Comparison of ENCODE assay signal across 19 cellular contexts in the genomic region with DNA sequence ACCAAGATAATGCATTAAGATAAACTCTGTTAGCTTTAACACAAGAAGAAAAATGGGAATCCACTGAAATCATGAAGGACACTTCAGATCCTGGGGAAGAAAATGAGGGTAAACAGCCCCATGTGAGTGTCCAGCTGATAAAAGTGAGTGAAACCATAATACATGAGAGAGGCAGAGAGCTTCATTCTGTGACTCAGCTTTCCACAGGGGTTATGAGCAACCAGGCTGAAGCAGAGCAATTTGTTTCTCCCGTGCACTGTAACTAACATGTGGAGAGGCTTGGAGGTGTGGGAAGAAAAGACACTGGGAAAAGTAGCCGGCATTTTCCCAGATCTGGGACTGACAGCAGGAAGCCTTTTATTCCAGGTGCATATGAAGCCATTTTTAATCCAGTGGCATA.
A peak's percentile ranks its signal among the peaks of the same experiment; 100 is the strongest.
DNase-seq lines count a peak whose midpoint lies in the region; ATAC-seq, FAIRE-seq and TF ChIP-seq lines count a peak whose summit lies in the region.
"Had no signal": no experiment of that assay in that cellular context is flagged by ENCODE, and none has a peak within 500 bp of the region (broad histone marks: within the 10 kb centered on the region; RNA-seq: fewer than 3 reads in every experiment).

No MANE protein-coding gene starts in this region.

- H3K27ac ChIP-seq in cardiac muscle cell (peak overlapping the region; percentile 67), mesodermal cell (ENCODE audit: low read depth, low read length, severe bottlenecking) (peak overlapping the region; percentile 32)

- no peaks in the 10 kb centered on the region for H3K27me3 Mint-ChIP-seq in activated CD4-positive, alpha-beta memory T cell treated with anti-CD3 and anti-CD28 coated beads for 36 hours

- no peaks in the 10 kb centered on the region for H3K36me3 ChIP-seq in cardiac muscle cell
- no peaks in the 10 kb centered on the region for H3K36me3 ChIP-seq in bronchial epithelial cell (ENCODE audit: control insufficient read depth, insufficient read depth, low read length)
- H3K36me3 ChIP-seq in mesodermal cell (ENCODE audit: control insufficient read depth, insufficient read depth, low read length) = no peaks in the 10 kb centered on the region
- no peaks in the 10 kb centered on the region for H3K36me3 ChIP-seq in HAP-1 (replicated peaks)

- H3K27ac Mint-ChIP-seq in activated CD4-positive, alpha-beta memory T cell treated with anti-CD3 and anti-CD28 coated beads for 36 hours = no peak overlapping the region

- no peak overlapping the region for H3K4me3 Mint-ChIP-seq in activated CD4-positive, alpha-beta memory T cell treated with anti-CD3 and anti-CD28 coated beads for 36 hours

- no peaks in the 10 kb centered on the region for H3K36me3 Mint-ChIP-seq in activated CD4-positive, alpha-beta memory T cell treated with anti-CD3 and anti-CD28 coated beads for 36 hours

- H3K4me1 Mint-ChIP-seq in activated CD4-positive, alpha-beta memory T cell treated with anti-CD3 and anti-CD28 coated beads for 36 hours (ENCODE audit: low read depth) = no peaks in the 10 kb centered on the region

- POLR2A ChIA-PET in activated CD4-positive, alpha-beta memory T cell treated with anti-CD3 and anti-CD28 coated beads for 36 hours (lab: Charles Lee) = no interaction called here

- no peaks in the 10 kb centered on the region for H3K27me3 ChIP-seq in cardiac muscle cell
- H3K27me3 ChIP-seq in bronchial epithelial cell (ENCODE audit: control insufficient read depth, insufficient read depth, low read length) = no peaks in the 10 kb centered on the region
- H3K27me3 ChIP-seq in HAP-1 (ENCODE audit: low read depth) = no peaks in the 10 kb centered on the region

- H3K9me3 ChIP-seq in cardiac muscle cell (ENCODE audit: low read depth) = no peaks in the 10 kb centered on the region
- no peaks in the 10 kb centered on the region for H3K9me3 ChIP-seq in mesodermal cell (ENCODE audit: control insufficient read depth, low read length)
- no peaks in the 10 kb centered on the region for H3K9me3 ChIP-seq in HAP-1

- ATAC-seq in Right ventricle myocardium superior (ENCODE audit: poor library complexity) = no peak
- ATAC-seq: HepG2 had no signal

- no peak overlapping the region for H3K4me3 ChIP-seq in cardiac muscle cell
- H3K4me3 ChIP-seq in bronchial epithelial cell (ENCODE audit: low read depth, low read length) = no peak overlapping the region
- H3K4me3 ChIP-seq in mesodermal cell (ENCODE audit: extremely low read depth, insufficient read depth, low read length, poor library complexity, severe bottlenecking) = no peak overlapping the region
- no peak overlapping the region for H3K4me3 ChIP-seq in HAP-1

- H3K4me1 ChIP-seq in cardiac muscle cell (ENCODE audit: low read depth) = peaks cover 9% of the 10 kb centered on the region
- peaks cover 8% of the 10 kb centered on the region for H3K4me1 ChIP-seq in mesodermal cell (ENCODE audit: control insufficient read depth, insufficient read depth, low read length, poor library complexity, severe bottlenecking)
- H3K4me1 ChIP-seq in HAP-1 = no peaks in the 10 kb centered on the region

- in situ Hi-C loops in HAP-1 (cut with MboI; ENCODE audit: low sequenced_read_pairs) = loop anchor here (25.0 kb wide), 1 partner anchor 284 kb away; no protein-coding TSS in a partner anchor

- TF ChIP-seq CTCF in cardiac muscle cell (IDR thresholded peaks at IDR 0.05; ENCODE audit: low read depth, low read length) = no peak
- TF ChIP-seq CTCF in bronchial epithelial cell (IDR thresholded peaks at IDR 0.05; ENCODE audit: insufficient read depth, low read length, severe bottlenecking) = no peak

- peak in 1 of 2 donors; percentile 40 for DNase-seq in cardiac muscle cell (ENCODE audit: low read depth in 1 of 2, low spot score in 1 of 2)
- DNase-seq in Right ventricle myocardium superior = no peak
- DNase-seq in bronchial epithelial cell (ENCODE audit: low read depth) = peak; percentile 44
- DNase-seq in HAP-1 (ENCODE audit: low spot score in 2 of 2) = no peak
- DNase-seq in activated CD4-positive, alpha-beta memory T cell treated with anti-CD3 and anti-CD28 coated beads for 36 hours = no peak
- no peak for DNase-seq in NCI-H526 (lab: John Stamatoyannopoulos, UW)
- DNase-seq: C1 segment of cervical spinal cord, KBM-7, NCI-H1417, NCI-H187, NCI-H2107, NCI-H526 treated with DMSO at 0.1 percent for 48 hours, SHP77 had no signal

- no peak for FAIRE-seq in bronchial epithelial cell (lab: Jason Lieb, UNC)
- FAIRE-seq: GM12892, GM18507, H1, HepG2, RCC 7860 had no signal

- H3K9me3 Mint-ChIP-seq in activated CD4-positive, alpha-beta memory T cell treated with anti-CD3 and anti-CD28 coated beads for 36 hours = peaks cover 7% of the 10 kb centered on the region

- WGBS in mesodermal cell (ENCODE audit: insufficient coverage in 2 of 2), 2 experiments = 70 to 90% methylated on average over 2 of the region's 2 CpGs

- CTCF ChIA-PET in activated CD4-positive, alpha-beta memory T cell treated with anti-CD3 and anti-CD28 coated beads for 36 hours (lab: Charles Lee) = interaction anchor here (0.8 kb wide), 1 partner anchor 15 kb away, joined by 3 read pairs; no protein-coding TSS in a partner anchor

- intact Hi-C loops in Right ventricle myocardium superior (cut with DNase I) = no loop called here
- intact Hi-C loops in activated CD4-positive, alpha-beta memory T cell treated with anti-CD3 and anti-CD28 coated beads for 36 hours (cut with micrococcal nuclease) = no loop called here
